20 cellular contexts compared by ENCODE assay signal in the genomic region with DNA sequence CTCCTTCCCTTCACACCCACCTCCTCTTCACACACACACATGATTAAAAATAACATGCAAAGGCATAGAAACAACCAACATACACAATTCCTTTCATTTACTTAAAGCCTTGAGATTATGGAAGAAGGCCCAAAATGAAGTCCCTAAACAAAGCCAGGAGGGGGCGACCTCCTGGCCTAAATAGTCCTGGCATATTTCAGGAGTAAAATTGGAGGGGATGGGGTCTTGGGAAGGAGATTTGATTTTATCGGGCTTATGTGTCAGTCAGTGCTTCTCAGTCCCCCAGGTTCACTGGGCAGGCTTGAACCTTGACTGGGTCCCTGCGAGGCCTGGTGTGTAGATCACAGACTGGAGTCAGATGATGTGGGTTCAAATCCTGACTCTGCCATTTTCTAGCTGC.
DNase-seq lines count a peak whose midpoint lies in the region; ATAC-seq and TF ChIP-seq lines count a peak whose summit lies in the region.
"Had no signal": no experiment of that assay in that cellular context is flagged by ENCODE, and none has a peak within 500 bp of the region (broad histone marks: within the 10 kb centered on the region; RNA-seq: fewer than 3 reads in every experiment).

No MANE protein-coding gene starts in this region.

- POLR2A ChIA-PET in AG04450 (lab: Yijun Ruan, JAX): no interaction called here

- no peaks in the 10 kb centered on the region for H3K9me3 Mint-ChIP-seq in glutamatergic neuron (ENCODE audit: unreplicated experiment)
- H3K9me3 Mint-ChIP-seq: stimulated activated naive CD8-positive, alpha-beta T cell treated with anti-CD3 and anti-CD28 coated beads, Interleukin-15, amount 100 ng/mL, for 72 hours had no signal

- H3K4me3 ChIP-seq in AG04450 (ENCODE audit: low read depth, low read length): no peak overlapping the region
- no peak overlapping the region for H3K4me3 ChIP-seq in GM06990 (replicated peaks; ENCODE audit: low read depth, low read length)
- H3K4me3 ChIP-seq: BLaER1 had no signal

- in situ Hi-C loops in SK-MEL-5 (cut with HindIII; ENCODE audit: low pct_unique_long_range_greater_than_20kb, low sequenced_read_pairs): no loop called here

- DNase-seq in AG04450 (ENCODE audit: low read depth, low spot score) (no peak), GM06990 (ENCODE audit: extremely low read depth, insufficient read length) (no peak), SK-MEL-5 (ENCODE audit: low read depth, low spot score) (peak; percentile 11), glutamatergic neuron (no peak), NCI-H1436 (lab: John Stamatoyannopoulos, UW) (no peak)
- DNase-seq in activated CD4-positive, alpha-beta T cell treated with anti-CD3 and anti-CD28 coated beads, Interleukin-2, amount 50 U/mL, for 4 hours: no peak
- DNase-seq: activated CD4-positive, alpha-beta T cell treated with anti-CD3 and anti-CD28 coated beads, Interleukin-2, amount 50 U/mL, for 1 hour; aorta; effector memory CD4-positive, alpha-beta T cell; HCEC 1CT; naive thymus-derived CD4-positive, alpha-beta T cell; NCI-H1048; NCI-H446; stimulated activated naive CD8-positive, alpha-beta T cell treated with anti-CD3 and anti-CD28 coated beads, Interleukin-15, amount 100 ng/mL, for 72 hours had no signal

- ATAC-seq in esophagus mucosa (no peak), GM19467 (IDR thresholded peaks at IDR 0.05; ENCODE audit: unreplicated experiment) (no peak)
- ATAC-seq: left lobe of liver; naive thymus-derived CD4-positive, alpha-beta T cell; sciatic nerve; stimulated activated naive CD8-positive, alpha-beta T cell treated with anti-CD3 and anti-CD28 coated beads, Interleukin-15, amount 100 ng/mL, for 72 hours had no signal

- no peak overlapping the region for H3K4me3 Mint-ChIP-seq in glutamatergic neuron (ENCODE audit: unreplicated experiment)
- H3K4me3 Mint-ChIP-seq: naive thymus-derived CD4-positive, alpha-beta T cell; stimulated activated naive CD8-positive, alpha-beta T cell treated with anti-CD3 and anti-CD28 coated beads, Interleukin-15, amount 100 ng/mL, for 72 hours had no signal

- H3K27ac Mint-ChIP-seq in glutamatergic neuron (ENCODE audit: unreplicated experiment): no peak overlapping the region
- H3K27ac Mint-ChIP-seq: naive thymus-derived CD4-positive, alpha-beta T cell; stimulated activated naive CD8-positive, alpha-beta T cell treated with anti-CD3 and anti-CD28 coated beads, Interleukin-15, amount 100 ng/mL, for 72 hours had no signal

- H3K36me3 Mint-ChIP-seq in glutamatergic neuron (ENCODE audit: unreplicated experiment): peaks cover 4% of the 10 kb centered on the region
- H3K36me3 Mint-ChIP-seq: naive thymus-derived CD4-positive, alpha-beta T cell had no signal

- CTCF ChIA-PET in AG04450 (lab: Charles Lee): interaction anchor here (0.6 kb wide), 1 partner anchor 268 kb away, joined by 3 read pairs; no protein-coding TSS in a partner anchor

- H3K36me3 ChIP-seq in GM06990 (ENCODE audit: control insufficient read depth, insufficient read depth, low read length): no peaks in the 10 kb centered on the region
- H3K36me3 ChIP-seq: BLaER1 had no signal

- no peaks in the 10 kb centered on the region for H3K27me3 ChIP-seq in AG04450 (ENCODE audit: control insufficient read depth, insufficient read depth, low read length)
- no peaks in the 10 kb centered on the region for H3K27me3 ChIP-seq in GM06990 (replicated peaks; ENCODE audit: control insufficient read depth, insufficient read depth, low read length)
- H3K27me3 ChIP-seq: BLaER1 had no signal

- no peak overlapping the region for H3K27ac ChIP-seq in AG04450 (ENCODE audit: low read depth, low read length)
- H3K27ac ChIP-seq: BLaER1, RWPE1 had no signal

- H3K4me1 Mint-ChIP-seq in glutamatergic neuron (ENCODE audit: low read depth, unreplicated experiment): no peaks in the 10 kb centered on the region
- H3K4me1 Mint-ChIP-seq: naive thymus-derived CD4-positive, alpha-beta T cell; stimulated activated naive CD8-positive, alpha-beta T cell treated with anti-CD3 and anti-CD28 coated beads, Interleukin-15, amount 100 ng/mL, for 72 hours had no signal

- H3K9me3 ChIP-seq in AG04450 (ENCODE audit: control insufficient read depth, insufficient read depth, low read length): no peaks in the 10 kb centered on the region
- H3K9me3 ChIP-seq: BLaER1 had no signal

- peaks cover 4% of the 10 kb centered on the region for H3K27me3 Mint-ChIP-seq in glutamatergic neuron (ENCODE audit: unreplicated experiment)
- H3K27me3 Mint-ChIP-seq: naive thymus-derived CD4-positive, alpha-beta T cell; stimulated activated naive CD8-positive, alpha-beta T cell treated with anti-CD3 and anti-CD28 coated beads, Interleukin-15, amount 100 ng/mL, for 72 hours had no signal

- TF ChIP-seq CTCF in AG04450 (IDR thresholded peaks at IDR 0.05; ENCODE audit: low read depth, low read length): peak; percentile 22; the same call in 1 of the 2 replicates
- peak; percentile 27 for TF ChIP-seq CTCF in GM06990 (IDR thresholded peaks at IDR 0.05; ENCODE audit: insufficient read depth, low read length, poor library complexity, severe bottlenecking)
- peak; percentile 44 for TF ChIP-seq CTCF in glutamatergic neuron (IDR thresholded peaks at IDR 0.05; ENCODE audit: partially characterized antibody, unreplicated experiment)
